In the genomic region with DNA sequence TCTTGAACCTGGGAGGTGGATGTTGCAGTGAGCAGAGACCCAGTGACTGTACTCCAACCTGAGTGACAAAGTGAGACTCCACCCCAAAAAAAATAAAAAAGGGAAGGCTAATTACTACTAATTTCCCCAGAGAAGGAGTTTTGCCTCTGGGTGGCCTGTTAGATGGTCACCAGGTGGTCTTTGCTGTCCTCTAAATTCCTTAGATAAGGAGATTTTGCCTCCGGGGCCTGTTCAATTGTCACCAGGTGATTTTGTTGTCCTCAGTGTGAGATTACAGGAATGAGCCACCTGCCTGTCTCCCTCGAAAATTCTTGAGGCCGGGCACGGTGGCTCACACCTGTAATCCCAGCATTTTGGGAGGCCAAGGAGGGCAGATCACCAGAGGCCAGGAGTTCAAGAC, we compare ENCODE assay signal across 20 cellular contexts.
"Had no signal": no experiment of that assay in that cellular context is flagged by ENCODE, and none has a peak within 500 bp of the region (broad histone marks: within the 10 kb centered on the region; RNA-seq: fewer than 3 reads in every experiment).

No MANE protein-coding gene starts in this region.

- H3K27ac ChIP-seq: RWPE1 had no signal

- DNase-seq: KBM-7, MG63, NCI-H1092, NCI-H1105 treated with DMSO at 0.1 percent for 48 hours, NCI-H1417 treated with DMSO at 0.1 percent for 48 hours, NCI-H1694, NCI-H187 treated with DMSO at 0.1 percent for 48 hours, NCI-H2029 treated with DMSO at 0.1 percent for 48 hours, NCI-H2171 treated with DMSO at 0.1 percent for 48 hours, NCI-H345, NCI-H446 treated with DMSO at 0.1 percent for 48 hours, NCI-H524, NCI-H526 treated with DMSO at 0.1 percent for 48 hours, NCI-H748 treated with DMSO at 0.1 percent for 48 hours, PC-3, SHP77, SK-N-SH, SW 1271, T-cell had no signal

- H3K4me3 ChIP-seq: MG63 had no signal

- H3K36me3 ChIP-seq: MG63 had no signal

- H3K4me3 Mint-ChIP-seq: T-cell had no signal

- H3K27ac Mint-ChIP-seq: T-cell had no signal

- H3K27me3 ChIP-seq: MG63 had no signal

- H3K9me3 ChIP-seq: MG63, SK-N-SH had no signal

- H3K9ac ChIP-seq: SK-N-SH had no signal

- H3K4me2 ChIP-seq: SK-N-SH had no signal

- H3K36me3 Mint-ChIP-seq: T-cell had no signal
